In genomic region chr5:62969409-62970120, GRCh38 we compare ENCODE assay signal across 1 cellular context.
TF ChIP-seq lines count a peak whose summit lies in the region.

No MANE protein-coding gene starts in this region.

TF ChIP-seq in SK-N-SH treated with all-trans-retinoic acid at 6 μM for 48 hours, 23 proteins besides CTCF, POLR2A, EP300 and RAD21 (continued from another document):
- TF ChIP-seq, protein P1, sequence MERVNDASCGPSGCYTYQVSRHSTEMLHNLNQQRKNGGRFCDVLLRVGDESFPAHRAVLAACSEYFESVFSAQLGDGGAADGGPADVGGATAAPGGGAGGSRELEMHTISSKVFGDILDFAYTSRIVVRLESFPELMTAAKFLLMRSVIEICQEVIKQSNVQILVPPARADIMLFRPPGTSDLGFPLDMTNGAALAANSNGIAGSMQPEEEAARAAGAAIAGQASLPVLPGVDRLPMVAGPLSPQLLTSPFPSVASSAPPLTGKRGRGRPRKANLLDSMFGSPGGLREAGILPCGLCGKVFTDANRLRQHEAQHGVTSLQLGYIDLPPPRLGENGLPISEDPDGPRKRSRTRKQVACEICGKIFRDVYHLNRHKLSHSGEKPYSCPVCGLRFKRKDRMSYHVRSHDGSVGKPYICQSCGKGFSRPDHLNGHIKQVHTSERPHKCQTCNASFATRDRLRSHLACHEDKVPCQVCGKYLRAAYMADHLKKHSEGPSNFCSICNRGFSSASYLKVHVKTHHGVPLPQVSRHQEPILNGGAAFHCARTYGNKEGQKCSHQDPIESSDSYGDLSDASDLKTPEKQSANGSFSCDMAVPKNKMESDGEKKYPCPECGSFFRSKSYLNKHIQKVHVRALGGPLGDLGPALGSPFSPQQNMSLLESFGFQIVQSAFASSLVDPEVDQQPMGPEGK (CRISPR knock-in tag; IDR thresholded peaks at IDR 0.05; ENCODE audit: borderline replicate concordance): no peak
- no peak for TF ChIP-seq ZNF8 (CRISPR knock-in tag; IDR thresholded peaks at IDR 0.05)
- TF ChIP-seq TCF4 (CRISPR knock-in tag; IDR thresholded peaks at IDR 0.05; ENCODE audit: borderline replicate concordance): no peak
- no peak for TF ChIP-seq BACH2 (CRISPR knock-in tag; IDR thresholded peaks at IDR 0.05; ENCODE audit: borderline replicate concordance)
- TF ChIP-seq OSR1 (CRISPR knock-in tag; IDR thresholded peaks at IDR 0.05): no peak
- TF ChIP-seq TOX (CRISPR knock-in tag; IDR thresholded peaks at IDR 0.05; ENCODE audit: borderline replicate concordance): no peak
- TF ChIP-seq GLIS3 (CRISPR knock-in tag; IDR thresholded peaks at IDR 0.05): no peak
- no peak for TF ChIP-seq PPARA (CRISPR knock-in tag; IDR thresholded peaks at IDR 0.05; ENCODE audit: borderline replicate concordance)
- TF ChIP-seq CSDC2 (CRISPR knock-in tag; IDR thresholded peaks at IDR 0.05): no peak
- no peak for TF ChIP-seq ZFP3 (CRISPR knock-in tag; IDR thresholded peaks at IDR 0.05)
- TF ChIP-seq, protein P2, sequence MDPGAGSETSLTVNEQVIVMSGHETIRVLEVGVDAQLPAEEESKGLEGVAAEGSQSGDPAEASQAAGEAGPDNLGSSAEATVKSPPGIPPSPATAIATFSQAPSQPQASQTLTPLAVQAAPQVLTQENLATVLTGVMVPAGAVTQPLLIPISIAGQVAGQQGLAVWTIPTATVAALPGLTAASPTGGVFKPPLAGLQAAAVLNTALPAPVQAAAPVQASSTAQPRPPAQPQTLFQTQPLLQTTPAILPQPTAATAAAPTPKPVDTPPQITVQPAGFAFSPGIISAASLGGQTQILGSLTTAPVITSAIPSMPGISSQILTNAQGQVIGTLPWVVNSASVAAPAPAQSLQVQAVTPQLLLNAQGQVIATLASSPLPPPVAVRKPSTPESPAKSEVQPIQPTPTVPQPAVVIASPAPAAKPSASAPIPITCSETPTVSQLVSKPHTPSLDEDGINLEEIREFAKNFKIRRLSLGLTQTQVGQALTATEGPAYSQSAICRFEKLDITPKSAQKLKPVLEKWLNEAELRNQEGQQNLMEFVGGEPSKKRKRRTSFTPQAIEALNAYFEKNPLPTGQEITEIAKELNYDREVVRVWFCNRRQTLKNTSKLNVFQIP (CRISPR knock-in tag; IDR thresholded peaks at IDR 0.05; ENCODE audit: borderline replicate concordance, low read depth): no peak
- TF ChIP-seq SNAI2 (CRISPR knock-in tag; IDR thresholded peaks at IDR 0.05): no peak
TF ChIP-seq in SK-N-SH treated with all-trans-retinoic acid at 6 μM for 48 hours: peak in this region for 0.
